ENCODE assay signal across 23 cellular contexts in the genomic region with DNA sequence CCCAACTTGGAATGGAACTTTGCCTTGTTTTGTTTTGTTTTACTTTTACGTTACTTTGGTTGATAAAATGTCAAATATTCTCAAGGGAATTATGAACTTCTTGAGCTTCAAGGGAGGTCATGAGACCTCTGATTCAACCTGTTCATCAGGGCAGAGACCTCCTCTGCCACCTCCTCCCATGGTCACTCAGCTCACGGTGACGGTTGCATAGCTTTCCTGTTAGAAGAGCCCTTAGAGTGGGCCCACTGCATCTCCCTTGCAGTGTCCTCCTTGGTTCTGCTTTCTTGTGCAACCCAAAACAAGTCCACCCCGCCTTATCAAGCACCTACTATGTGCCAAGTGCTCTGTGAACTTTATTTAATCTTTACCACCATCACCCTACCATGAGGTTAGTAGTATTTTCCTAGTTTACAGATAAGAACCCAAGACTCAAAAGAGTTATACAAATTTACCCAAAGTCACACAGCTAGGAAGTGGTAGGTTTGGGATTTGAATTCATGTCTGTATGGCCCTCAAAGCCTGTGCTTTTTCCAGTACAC. TPM values are rescaled to one million over a fixed set of nuclear protein-coding genes. Genes with fewer than 3 reads are reported as not detected.
DNase-seq lines count a peak whose midpoint lies in the region; ATAC-seq, FAIRE-seq and TF ChIP-seq lines count a peak whose summit lies in the region.
"Had no signal": no experiment of that assay in that cellular context is flagged by ENCODE, and none has a peak within 500 bp of the region (broad histone marks: within the 10 kb centered on the region; RNA-seq: fewer than 3 reads in every experiment).

No MANE protein-coding gene starts in this region.

- TF ChIP-seq CTCF in RWPE2 (IDR thresholded peaks at IDR 0.05; ENCODE audit: poor library complexity, severe bottlenecking): no peak
- TF ChIP-seq CTCF in HepG2 (CRISPR knock-in tag; IDR thresholded peaks at IDR 0.05): no peak

- DNase-seq in activated naive CD8-positive, alpha-beta T cell treated with anti-CD3 and anti-CD28 coated beads, Interleukin-2, amount 50 U/mL, for 24 hours: no peak
- no peak for DNase-seq in activated naive CD8-positive, alpha-beta T cell treated with anti-CD3 and anti-CD28 coated beads for 36 hours
- DNase-seq in RWPE2 (ENCODE audit: low spot score) (peak; percentile 61), HepG2 (ENCODE audit: low spot score) (no peak)
- no peak for DNase-seq in stimulated activated effector memory CD8-positive, alpha-beta T cell treated with anti-CD3 and anti-CD28 coated beads, Interleukin-12 subunit alpha, Interleukin-12 subunit beta, amount 100 ng/mL, for 72 hours (ENCODE audit: low spot score in 2 of 2)
- DNase-seq: 8988T; ACHN; AML-193; BE2C; C1 segment of cervical spinal cord; Calu3; CD4-positive, alpha-beta memory T cell; COR-L47; DMS53; DMS79 treated with DMSO at 0.1 percent for 48 hours; H9 had no signal

- WGBS in HepG2 (ENCODE audit: low lambda C conversion rate): 92% methylated on average over 4 of the region's 4 CpGs

- H2AFZ ChIP-seq in HepG2 (ENCODE audit: low read length): no peak overlapping the region
- H2AFZ ChIP-seq: GM23338 had no signal

- H3K4me1 ChIP-seq in RWPE2 (ENCODE audit: insufficient read depth, poor library complexity, severe bottlenecking) (no peaks in the 10 kb centered on the region), HepG2 (ENCODE audit: insufficient read depth, low read length) (peaks cover 29% of the 10 kb centered on the region)
- H3K4me1 ChIP-seq: A549 had no signal

- no peaks in the 10 kb centered on the region for H3K4me1 Mint-ChIP-seq in activated naive CD8-positive, alpha-beta T cell treated with anti-CD3 and anti-CD28 coated beads, Interleukin-2, amount 50 U/mL, for 24 hours
- H3K4me1 Mint-ChIP-seq in activated naive CD8-positive, alpha-beta T cell treated with anti-CD3 and anti-CD28 coated beads for 36 hours: peaks cover 9% of the 10 kb centered on the region
- peaks cover 16% of the 10 kb centered on the region for H3K4me1 Mint-ChIP-seq in stimulated activated effector memory CD8-positive, alpha-beta T cell treated with anti-CD3 and anti-CD28 coated beads, Interleukin-12 subunit alpha, Interleukin-12 subunit beta, amount 100 ng/mL, for 72 hours

- no peaks in the 10 kb centered on the region for H3K27me3 Mint-ChIP-seq in activated naive CD8-positive, alpha-beta T cell treated with anti-CD3 and anti-CD28 coated beads, Interleukin-2, amount 50 U/mL, for 24 hours
- H3K27me3 Mint-ChIP-seq in activated naive CD8-positive, alpha-beta T cell treated with anti-CD3 and anti-CD28 coated beads for 36 hours: no peaks in the 10 kb centered on the region
- H3K27me3 Mint-ChIP-seq: CD4-positive, alpha-beta memory T cell had no signal

- no TSS peak for BruUV-seq in HepG2 (replicated peaks; lab: Mats Ljungman, UMichigan)

- no peaks in the 10 kb centered on the region for H3K27me3 ChIP-seq in RWPE2 (ENCODE audit: insufficient read depth, poor library complexity, severe bottlenecking)
- H3K27me3 ChIP-seq in HepG2 (ENCODE audit: control insufficient read depth in 1 of 2, insufficient read depth in 2 of 2, low read length in 2 of 2): no peaks in the 10 kb centered on the region
- H3K27me3 ChIP-seq: BE2C had no signal

- POLR2A ChIA-PET in HepG2 (lab: Yijun Ruan, JAX): no interaction called here

- no peak overlapping the region for H3K4me3 Mint-ChIP-seq in activated naive CD8-positive, alpha-beta T cell treated with anti-CD3 and anti-CD28 coated beads, Interleukin-2, amount 50 U/mL, for 24 hours
- no peak overlapping the region for H3K4me3 Mint-ChIP-seq in activated naive CD8-positive, alpha-beta T cell treated with anti-CD3 and anti-CD28 coated beads for 36 hours
- no peak overlapping the region for H3K4me3 Mint-ChIP-seq in stimulated activated effector memory CD8-positive, alpha-beta T cell treated with anti-CD3 and anti-CD28 coated beads, Interleukin-12 subunit alpha, Interleukin-12 subunit beta, amount 100 ng/mL, for 72 hours
- H3K4me3 Mint-ChIP-seq: CD4-positive, alpha-beta memory T cell; GM23338; H9 had no signal

- H3K9me3 Mint-ChIP-seq in activated naive CD8-positive, alpha-beta T cell treated with anti-CD3 and anti-CD28 coated beads, Interleukin-2, amount 50 U/mL, for 24 hours: no peaks in the 10 kb centered on the region
- no peaks in the 10 kb centered on the region for H3K9me3 Mint-ChIP-seq in activated naive CD8-positive, alpha-beta T cell treated with anti-CD3 and anti-CD28 coated beads for 36 hours
- no peaks in the 10 kb centered on the region for H3K9me3 Mint-ChIP-seq in stimulated activated effector memory CD8-positive, alpha-beta T cell treated with anti-CD3 and anti-CD28 coated beads, Interleukin-12 subunit alpha, Interleukin-12 subunit beta, amount 100 ng/mL, for 72 hours

- TF ChIP-seq EP300 in HepG2 (IDR thresholded peaks at IDR 0.05; ENCODE audit: low read depth in 2 of 2, low read length in 2 of 2): no peak
- no peak for TF ChIP-seq EP300 in HepG2 (CRISPR knock-in tag; IDR thresholded peaks at IDR 0.05; ENCODE audit: borderline replicate concordance)

- H3K27ac Mint-ChIP-seq in activated naive CD8-positive, alpha-beta T cell treated with anti-CD3 and anti-CD28 coated beads, Interleukin-2, amount 50 U/mL, for 24 hours: peak overlapping the region; percentile 22
- H3K27ac Mint-ChIP-seq in activated naive CD8-positive, alpha-beta T cell treated with anti-CD3 and anti-CD28 coated beads for 36 hours: no peak overlapping the region
- H3K27ac Mint-ChIP-seq in stimulated activated effector memory CD8-positive, alpha-beta T cell treated with anti-CD3 and anti-CD28 coated beads, Interleukin-12 subunit alpha, Interleukin-12 subunit beta, amount 100 ng/mL, for 72 hours: no peak overlapping the region
- H3K27ac Mint-ChIP-seq: CD4-positive, alpha-beta memory T cell; GM23338 had no signal

- H4K20me1 ChIP-seq in HepG2 (ENCODE audit: insufficient read depth, low read length): peaks cover 33% of the 10 kb centered on the region

- no peak for ATAC-seq in activated naive CD8-positive, alpha-beta T cell treated with anti-CD3 and anti-CD28 coated beads, Interleukin-2, amount 50 U/mL, for 24 hours
- ATAC-seq in RWPE2 (ENCODE audit: low read depth) (no peak), HepG2 (no peak), GM21528 (IDR thresholded peaks at IDR 0.05; ENCODE audit: low FRiP score, unreplicated experiment) (no peak), HG02623 (IDR thresholded peaks at IDR 0.05; ENCODE audit: unreplicated experiment) (no peak)
- ATAC-seq in stimulated activated effector memory CD8-positive, alpha-beta T cell treated with anti-CD3 and anti-CD28 coated beads, Interleukin-12 subunit alpha, Interleukin-12 subunit beta, amount 100 ng/mL, for 72 hours: no peak
- ATAC-seq: A549, GM23338, HCT116 had no signal

- TF ChIP-seq RAD21 in HepG2 (CRISPR knock-in tag; IDR thresholded peaks at IDR 0.05): no peak

- CTCF ChIA-PET in HepG2 (lab: Yijun Ruan, JAX; ENCODE audit: low intra/inter-chr PET ratio, low total read pairs): no interaction called here

- H3K9ac ChIP-seq in HepG2 (ENCODE audit: insufficient read depth, low read depth, low read length): no peak overlapping the region

- FAIRE-seq in HepG2 (lab: Jason Lieb, UNC): no peak
- FAIRE-seq: A549, G401.6, GM19239 had no signal

- no peak overlapping the region for H3K27ac ChIP-seq in RWPE2 (ENCODE audit: poor library complexity, severe bottlenecking)
- H3K27ac ChIP-seq in HepG2 (ENCODE audit: extremely low read length, insufficient read depth, low read length): no peak overlapping the region
- H3K27ac ChIP-seq: A549 had no signal

- H3K4me2 ChIP-seq in HepG2 (ENCODE audit: low read depth, low read length): no peak overlapping the region
- H3K4me2 ChIP-seq: A549, GM23338 had no signal

- intact Hi-C loops in HepG2 (cut with micrococcal nuclease; ENCODE audit: unreplicated experiment): no loop called here

- H3K36me3 ChIP-seq in RWPE2 (ENCODE audit: low read depth): peaks cover 63% of the 10 kb centered on the region
- peaks cover 0 to 4% of the 10 kb centered on the region in 2 experiments; a peak in 3 of 5 replicates for H3K36me3 ChIP-seq in HepG2 (replicated peaks in 1 of 2; ENCODE audit: control insufficient read depth in 1 of 2, insufficient read depth in 2 of 2, low read length in 2 of 2)

- H3K79me2 ChIP-seq in HepG2 (ENCODE audit: insufficient read depth, low read length): peaks cover 66% of the 10 kb centered on the region

- no peaks in the 10 kb centered on the region for H3K9me3 ChIP-seq in RWPE2 (ENCODE audit: severe bottlenecking)
- no peaks in the 10 kb centered on the region for H3K9me3 ChIP-seq in HepG2 (ENCODE audit: low read length)
- H3K9me3 ChIP-seq: A549, BE2C had no signal

- peaks cover 13% of the 10 kb centered on the region for H3K36me3 Mint-ChIP-seq in activated naive CD8-positive, alpha-beta T cell treated with anti-CD3 and anti-CD28 coated beads, Interleukin-2, amount 50 U/mL, for 24 hours (ENCODE audit: low read depth)
- peaks cover 18% of the 10 kb centered on the region for H3K36me3 Mint-ChIP-seq in activated naive CD8-positive, alpha-beta T cell treated with anti-CD3 and anti-CD28 coated beads for 36 hours
- peaks cover 16% of the 10 kb centered on the region for H3K36me3 Mint-ChIP-seq in stimulated activated effector memory CD8-positive, alpha-beta T cell treated with anti-CD3 and anti-CD28 coated beads, Interleukin-12 subunit alpha, Interleukin-12 subunit beta, amount 100 ng/mL, for 72 hours

- H3K4me3 ChIP-seq in RWPE2 (ENCODE audit: severe bottlenecking) (no peak overlapping the region), HepG2 (replicated peaks in 1 of 3; ENCODE audit: insufficient read depth in 1 of 3, low read depth in 2 of 3, low read length in 3 of 3) (no peak overlapping the region)
- H3K4me3 ChIP-seq: A549, GM23338 had no signal

- no peak for TF ChIP-seq POLR2A in HepG2 (IDR thresholded peaks at IDR 0.05; ENCODE audit: insufficient read depth in 1 of 2, low read depth in 2 of 2, low read length in 2 of 2)

- in situ Hi-C loops in HepG2 (cut with HindIII; ENCODE audit: extremely low pct_ligation_motif_present, low pct_unique_long_range_greater_than_20kb): no loop called here

RNA-seq across cellular contexts. Expression of a gene that starts 15.5 kb away (rescaled TPM):
- 10 to 100 TPM; 39.2 to 42.5 TPM for total RNA-seq in activated naive CD8-positive, alpha-beta T cell treated with anti-CD3 and anti-CD28 coated beads for 36 hours
- total RNA-seq in HepG2 (2016; rRNA removed; fragmentation: Illumina TruSeq; extraction: Trizol): 30.3 and 53.5 TPM in 2 replicates
- total RNA-seq in HepG2 (2016; cell fraction: cytosol; rRNA removed; fragmentation: Illumina TruSeq; extraction: Trizol; ENCODE audit: low read depth): 8.9 and 10.2 TPM in 2 replicates
- total RNA-seq in HepG2 (2016; cell fraction: insoluble cytoplasmic fraction; rRNA removed; fragmentation: Illumina TruSeq; extraction: Trizol): 26.6 and 52.8 TPM in 2 replicates
- total RNA-seq in HepG2 (2016; cell fraction: membrane; rRNA removed; fragmentation: Illumina TruSeq; extraction: Trizol): 16.3 and 19.5 TPM in 2 replicates
- total RNA-seq in HepG2 (2016; cell fraction: nucleus; rRNA removed; fragmentation: Illumina TruSeq; extraction: Trizol): 67.0 and 79.9 TPM in 2 replicates
- 171 and 183 TPM in 2 replicates for polyA plus RNA-seq in HepG2 (2011; rRNA removed)
- polyA plus RNA-seq in HepG2 (2011; cell fraction: cytosol; rRNA removed): 137 and 141 TPM in 2 replicates
- 138 and 162 TPM in 2 replicates for polyA plus RNA-seq in HepG2 (2011; cell fraction: nucleus; rRNA removed)
- 93.4 and 96.8 TPM in 2 replicates for polyA plus RNA-seq in HepG2 (2012)
- polyA plus RNA-seq in HepG2 (2016; cell fraction: cytosol; fragmentation: Illumina TruSeq; extraction: Trizol; ENCODE audit: low read depth): 5.9 and 6.7 TPM in 2 replicates
- 27.2 and 35.4 TPM in 2 replicates for polyA plus RNA-seq in HepG2 (2016; cell fraction: insoluble cytoplasmic fraction; fragmentation: Illumina TruSeq; extraction: Trizol; ENCODE audit: low read depth)
- 15.5 and 17.0 TPM in 2 replicates for polyA plus RNA-seq in HepG2 (2016; cell fraction: membrane; fragmentation: Illumina TruSeq; extraction: Trizol; ENCODE audit: low read depth)
- polyA plus RNA-seq in HepG2 (2016; cell fraction: nucleus; fragmentation: Illumina TruSeq; extraction: Trizol; ENCODE audit: insufficient read depth, low read depth): 134 and 135 TPM in 2 replicates
- 107 and 349 TPM in 2 replicates for polyA minus RNA-seq in HepG2 (2011; rRNA and poly(A)+ RNA removed; ENCODE audit: low replicate concordance)
- polyA minus RNA-seq in HepG2 (2011; cell fraction: cytosol; rRNA and poly(A)+ RNA removed): 135 and 159 TPM in 2 replicates
- polyA minus RNA-seq in HepG2 (2011; cell fraction: nucleus; rRNA and poly(A)+ RNA removed): 88.2 and 109 TPM in 2 replicates
